ENCODE assay signal across 27 cellular contexts in the genomic region with DNA sequence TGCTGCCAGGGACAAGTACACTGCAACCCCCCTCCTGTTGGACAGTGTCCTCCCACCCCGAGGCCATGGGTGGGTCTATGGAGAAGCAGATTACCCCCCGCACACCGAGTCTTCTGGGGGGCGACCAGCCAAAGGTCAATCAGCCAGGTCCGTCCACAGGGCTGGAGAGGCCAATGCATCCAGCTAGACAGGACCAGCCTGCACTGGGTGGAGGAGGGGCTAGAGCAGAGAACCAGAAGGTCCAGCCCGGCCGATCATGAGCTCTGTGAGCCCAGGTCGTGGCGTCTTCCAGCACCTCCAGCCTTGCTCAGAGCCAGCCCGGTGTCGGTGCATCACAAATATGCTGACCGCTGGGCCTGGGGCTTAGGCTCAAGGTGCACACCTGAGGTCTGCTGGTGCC.
"Had no signal": no experiment of that assay in that cellular context is flagged by ENCODE, and none has a peak within 500 bp of the region (broad histone marks: within the 10 kb centered on the region; RNA-seq: fewer than 3 reads in every experiment).

No MANE protein-coding gene starts in this region.

- H3K27me3 Mint-ChIP-seq: activated CD4-positive, alpha-beta T cell treated with anti-CD3 and anti-CD28 coated beads, Interleukin-2, amount 10 ng/mL, durations not matched to agents 24 days and 14 days; activated CD8-positive, alpha-beta T cell treated with anti-CD3 and anti-CD28 coated beads for 36 hours; activated naive CD4-positive, alpha-beta T cell treated with anti-CD3 and anti-CD28 coated beads, Interleukin-2, amount 10 ng/mL, durations not matched to agents 7 days and 5 days; activated naive CD8-positive, alpha-beta T cell; activated naive CD8-positive, alpha-beta T cell treated with anti-CD3 and anti-CD28 coated beads, Interleukin-2, amount 50 U/mL, for 24 hours; brain had no signal

- H3K9me3 ChIP-seq: SJCRH30 had no signal

- H3K4me3 Mint-ChIP-seq: activated CD4-positive, alpha-beta T cell treated with anti-CD3 and anti-CD28 coated beads, Interleukin-2, amount 10 ng/mL, durations not matched to agents 24 days and 14 days; activated CD8-positive, alpha-beta T cell treated with anti-CD3 and anti-CD28 coated beads for 36 hours; activated naive CD4-positive, alpha-beta T cell treated with anti-CD3 and anti-CD28 coated beads, Interleukin-2, amount 10 ng/mL, durations not matched to agents 7 days and 5 days; activated naive CD8-positive, alpha-beta T cell; activated naive CD8-positive, alpha-beta T cell treated with anti-CD3 and anti-CD28 coated beads, Interleukin-2, amount 50 U/mL, for 24 hours; activated T-helper 1 cell treated with anti-CD3 and anti-CD28 coated beads, Interleukin-12 subunit alpha, Interleukin-12 subunit beta, Interleukin-2, Interleukin-4 antibody, amounts not matched to agents 30 ng/mL and 10 ng/mL and 1 ng/mL, durations not matched to agents 14 hours and 24 hours and 36 hours; brain had no signal

- H3K9me3 Mint-ChIP-seq: activated CD4-positive, alpha-beta T cell treated with anti-CD3 and anti-CD28 coated beads, Interleukin-2, amount 10 ng/mL, durations not matched to agents 24 days and 14 days; activated CD8-positive, alpha-beta T cell treated with anti-CD3 and anti-CD28 coated beads for 36 hours; activated naive CD4-positive, alpha-beta T cell treated with anti-CD3 and anti-CD28 coated beads, Interleukin-2, amount 10 ng/mL, durations not matched to agents 7 days and 5 days; activated naive CD8-positive, alpha-beta T cell treated with anti-CD3 and anti-CD28 coated beads, Interleukin-2, amount 50 U/mL, for 24 hours; activated T-helper 1 cell treated with anti-CD3 and anti-CD28 coated beads, Interleukin-12 subunit alpha, Interleukin-12 subunit beta, Interleukin-2, Interleukin-4 antibody, amounts not matched to agents 30 ng/mL and 10 ng/mL and 1 ng/mL, durations not matched to agents 14 hours and 24 hours and 36 hours; brain had no signal

- DNase-seq: activated CD4-positive, alpha-beta T cell treated with anti-CD3 and anti-CD28 coated beads, Interleukin-2, amount 10 ng/mL, durations not matched to agents 24 days and 14 days; activated CD4-positive, alpha-beta T cell treated with anti-CD3 and anti-CD28 coated beads, Interleukin-2, amount 50 U/mL, for 4 hours; activated CD8-positive, alpha-beta T cell treated with anti-CD3 and anti-CD28 coated beads for 36 hours; activated effector memory CD4-positive, alpha-beta T cell treated with Interleukin-2 at 50 U/mL for 16 hours; activated naive CD4-positive, alpha-beta T cell treated with anti-CD3 and anti-CD28 coated beads, Interleukin-2, amount 10 ng/mL, durations not matched to agents 7 days and 5 days; activated naive CD8-positive, alpha-beta T cell treated with anti-CD3 and anti-CD28 coated beads, Interleukin-2, amount 50 U/mL, for 24 hours; activated T-cell treated with anti-CD3 and anti-CD28 coated beads, Interleukin-2, amount 50 U/mL, for 1 hour; anterior cingulate cortex; central memory CD4-positive, alpha-beta T cell; MM.1S; MV-4-11; NCI-H1092; NCI-H1436 treated with DMSO at 0.1 percent for 48 hours; NCI-H1694 treated with DMSO at 0.1 percent for 48 hours; NCI-H2029; NCI-H345; NCI-H524 treated with DMSO at 0.1 percent for 48 hours; NCI-H748 treated with DMSO at 0.1 percent for 48 hours; NK-92 treated with Interleukin-12 subunit alpha and Interleukin-12 subunit beta, amount 100 ng/mL, for 24 hours; SHP77; SJCRH30; T1000 had no signal

- ATAC-seq: activated CD8-positive, alpha-beta T cell treated with anti-CD3 and anti-CD28 coated beads for 36 hours; activated naive CD8-positive, alpha-beta T cell treated with anti-CD3 and anti-CD28 coated beads, Interleukin-2, amount 50 U/mL, for 24 hours had no signal

- H3K27ac Mint-ChIP-seq: activated CD4-positive, alpha-beta T cell treated with anti-CD3 and anti-CD28 coated beads, Interleukin-2, amount 10 ng/mL, durations not matched to agents 24 days and 14 days; activated CD8-positive, alpha-beta T cell treated with anti-CD3 and anti-CD28 coated beads for 36 hours; activated naive CD4-positive, alpha-beta T cell treated with anti-CD3 and anti-CD28 coated beads, Interleukin-2, amount 10 ng/mL, durations not matched to agents 7 days and 5 days; activated naive CD8-positive, alpha-beta T cell; activated naive CD8-positive, alpha-beta T cell treated with anti-CD3 and anti-CD28 coated beads, Interleukin-2, amount 50 U/mL, for 24 hours; activated T-helper 1 cell treated with anti-CD3 and anti-CD28 coated beads, Interleukin-12 subunit alpha, Interleukin-12 subunit beta, Interleukin-2, Interleukin-4 antibody, amounts not matched to agents 30 ng/mL and 10 ng/mL and 1 ng/mL, durations not matched to agents 14 hours and 24 hours and 36 hours; brain had no signal

- H3K4me3 ChIP-seq: PC-9, SJCRH30, SK-N-MC had no signal

- H3K4me1 Mint-ChIP-seq: activated CD4-positive, alpha-beta T cell treated with anti-CD3 and anti-CD28 coated beads, Interleukin-2, amount 10 ng/mL, durations not matched to agents 24 days and 14 days; activated naive CD4-positive, alpha-beta T cell treated with anti-CD3 and anti-CD28 coated beads, Interleukin-2, amount 10 ng/mL, durations not matched to agents 7 days and 5 days; activated naive CD8-positive, alpha-beta T cell treated with anti-CD3 and anti-CD28 coated beads, Interleukin-2, amount 50 U/mL, for 24 hours; brain had no signal

- H3K36me3 Mint-ChIP-seq: activated naive CD8-positive, alpha-beta T cell; brain had no signal

- H3K4me2 ChIP-seq: PC-9 had no signal

- H3K27ac ChIP-seq: PC-9, SJCRH30, SK-N-MC had no signal

- H3K27me3 ChIP-seq: SJCRH30 had no signal

- H3K4me1 ChIP-seq: SJCRH30 had no signal
